ENCODE assay signal across 11 cellular contexts in the genomic region with DNA sequence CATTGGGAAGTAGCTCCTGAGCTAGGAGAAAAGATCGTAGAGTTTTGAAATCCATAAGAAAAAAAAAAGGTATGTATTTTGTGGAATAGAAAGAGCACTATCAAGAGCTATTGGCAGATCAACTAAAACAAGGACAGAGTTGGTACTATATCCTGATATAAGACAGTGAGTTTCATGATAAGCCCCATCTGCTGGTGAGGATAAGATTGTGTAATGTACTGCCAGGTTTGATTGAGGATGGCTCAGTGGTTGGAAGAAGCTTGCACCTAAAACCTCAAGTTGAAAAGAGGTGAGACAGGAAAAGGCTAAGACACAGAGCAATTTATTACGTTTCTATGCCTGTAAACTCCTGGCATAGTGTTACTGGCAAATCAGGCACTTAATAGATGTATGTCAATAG.
DNase-seq lines count a peak whose midpoint lies in the region; ATAC-seq and TF ChIP-seq lines count a peak whose summit lies in the region.
"Had no signal": no experiment of that assay in that cellular context is flagged by ENCODE, and none has a peak within 500 bp of the region (broad histone marks: within the 10 kb centered on the region; RNA-seq: fewer than 3 reads in every experiment).

No MANE protein-coding gene starts in this region.

- H3K4me3 ChIP-seq in cardiac fibroblast (replicated peaks in 1 of 2; ENCODE audit: low read depth in 2 of 2, low read length in 2 of 2) = no peak overlapping the region
- no peak overlapping the region for H3K4me3 ChIP-seq in retinal pigment epithelial cell (ENCODE audit: low read length)
- H3K4me3 ChIP-seq: HAP-1, thoracic aorta had no signal

- no peak for TF ChIP-seq CTCF in cardiac fibroblast (IDR thresholded peaks at IDR 0.05; ENCODE audit: low read depth, low read length)
- peak; percentile 21 for TF ChIP-seq CTCF in retinal pigment epithelial cell (conservative IDR thresholded peaks at IDR 0.05; ENCODE audit: low read depth, low read length)

- no peak for ATAC-seq in esophagus mucosa

- DNase-seq in NCI-H2107 treated with DMSO at 0.1 percent for 48 hours (lab: John Stamatoyannopoulos, UW; ENCODE audit: unreplicated experiment) = peak; percentile 63
- DNase-seq in NCI-H2107 (lab: John Stamatoyannopoulos, UW) = no peak
- DNase-seq in NCI-H526 (lab: John Stamatoyannopoulos, UW) = peak; percentile 24 to 44
- DNase-seq in cardiac fibroblast (ENCODE audit: low read depth in 2 of 2) = peak; percentile 3 to 4
- no peak for DNase-seq in retinal pigment epithelial cell (ENCODE audit: low read depth)
- no peak for DNase-seq in hypothalamus (lab: John Stamatoyannopoulos, UW)
- DNase-seq in NCI-H446 treated with DMSO at 0.1 percent for 48 hours (lab: John Stamatoyannopoulos, UW) = no peak
- DNase-seq: activated gamma-delta T cell treated with Interleukin-2 at 50 U/mL for 16 hours had no signal

Comparison
In these comparisons a context has a peak if more than half of its experiments do, and no peak if none do; other contexts are left out.
1. DNase-seq: peak in NCI-H2107 treated with DMSO at 0.1 percent for 48 hours (single experiment), NCI-H526 (2 of 2) and cardiac fibroblast (2 of 2); none in NCI-H2107 (single experiment), retinal pigment epithelial cell (single experiment), hypothalamus (0 of 51) and NCI-H446 treated with DMSO at 0.1 percent for 48 hours (single experiment).